Comparison of ENCODE assay signal across 13 cellular contexts in the genomic region with DNA sequence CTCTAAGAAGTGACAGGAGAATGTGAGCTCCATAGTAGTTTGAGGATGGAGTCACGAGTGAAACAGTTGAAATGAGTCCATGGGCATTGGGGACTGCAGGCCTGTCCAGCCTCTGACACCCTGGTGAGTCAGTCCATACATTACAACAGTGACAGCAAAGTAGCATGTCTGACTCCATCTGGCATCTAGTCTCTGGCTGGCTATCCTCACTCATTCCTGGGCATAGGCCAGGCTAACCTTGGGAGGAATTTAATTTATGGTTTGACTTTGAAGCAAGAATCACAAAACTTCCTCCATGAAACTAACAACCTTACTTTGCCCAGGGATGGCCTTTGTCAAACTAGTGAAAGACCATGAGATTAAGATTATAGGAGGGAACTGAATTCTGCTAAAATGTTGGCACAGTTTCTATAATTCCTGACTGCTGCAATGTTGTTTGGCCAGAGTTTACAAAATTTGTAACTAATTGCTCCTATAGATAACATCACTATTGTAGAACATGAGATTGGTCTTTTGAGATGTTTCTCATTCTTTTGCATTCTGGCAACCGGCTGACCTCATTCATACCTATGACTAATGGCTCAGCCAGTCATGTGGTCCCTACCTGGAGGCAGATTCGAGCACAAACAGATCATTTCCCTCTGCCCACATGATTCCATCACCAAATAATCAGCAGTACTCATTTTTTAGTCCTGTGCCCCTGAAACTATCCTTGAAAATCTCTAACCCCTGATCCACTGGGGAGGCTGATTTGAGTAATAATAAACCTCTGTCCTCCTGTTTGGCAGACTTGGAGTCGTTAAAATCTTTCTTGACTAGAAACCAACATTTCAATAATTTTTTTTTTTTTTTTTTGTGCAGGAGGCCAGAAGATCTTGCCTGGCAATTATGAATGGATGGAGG. TPM values are rescaled to one million over a fixed set of nuclear protein-coding genes. Genes with fewer than 3 reads are reported as not detected.
DNase-seq lines count a peak whose midpoint lies in the region; ATAC-seq and TF ChIP-seq lines count a peak whose summit lies in the region.
"Not testable (repeated sequence)": the region's sequence is repeated elsewhere in the genome, so short reads cannot be mapped to it uniquely, and the experiment has no call there.
"Had no signal": no experiment of that assay in that cellular context is flagged by ENCODE, and none has a peak within 500 bp of the region (broad histone marks: within the 10 kb centered on the region; RNA-seq: fewer than 3 reads in every experiment).

No MANE protein-coding gene starts in this region.

- H3K27me3 ChIP-seq in RWPE2 (ENCODE audit: insufficient read depth, poor library complexity, severe bottlenecking): not testable (repeated sequence)

- TF ChIP-seq CTCF in RWPE2 (IDR thresholded peaks at IDR 0.05; ENCODE audit: poor library complexity, severe bottlenecking); retinal pigment epithelial cell (conservative IDR thresholded peaks at IDR 0.05; ENCODE audit: low read depth, low read length): not testable (repeated sequence)

- H3K36me3 ChIP-seq in RWPE2 (ENCODE audit: low read depth): not testable (repeated sequence)

- ATAC-seq in RWPE2 (ENCODE audit: low read depth): peak; percentile 91

- H3K4me3 ChIP-seq in RWPE2 (ENCODE audit: severe bottlenecking); retinal pigment epithelial cell (ENCODE audit: low read length): not testable (repeated sequence)

- in situ Hi-C loops in G401 (cut with HindIII; ENCODE audit: low sequenced_read_pairs): not testable (repeated sequence)

- H3K27ac ChIP-seq in RWPE2 (ENCODE audit: poor library complexity, severe bottlenecking) (peak overlapping the region; percentile 100), epithelial cell of prostate (peak overlapping the region; percentile 96)

- DNase-seq in AG08395 (ENCODE audit: low spot score) (peak; percentile 81), G401 (ENCODE audit: low spot score) (peak; percentile 49), HS-27A (ENCODE audit: low read depth) (peak; percentile 95), RWPE2 (ENCODE audit: low spot score) (peak; percentile 67), astrocyte of the hippocampus (ENCODE audit: low read depth, low spot score) (peak; percentile 81), epithelial cell of prostate (ENCODE audit: low read depth, low spot score) (peak; percentile 64), hepatic stellate cell (ENCODE audit: low spot score) (peak; percentile 56), retinal pigment epithelial cell (ENCODE audit: low read depth) (peak; percentile 72)

- not testable (repeated sequence) for H3K9me3 ChIP-seq in RWPE2 (ENCODE audit: severe bottlenecking)

- peaks cover 26% of the 10 kb centered on the region for H3K4me1 ChIP-seq in RWPE2 (ENCODE audit: insufficient read depth, poor library complexity, severe bottlenecking)

RNA-seq across cellular contexts. Expression of gene PSG5, which starts 4.2 kb away (rescaled TPM):
- total RNA-seq in G401 (2014; rRNA removed; shearing (Covaris generic)): 64.3 and 73.3 TPM in 2 replicates
- total RNA-seq: B cell, endodermal cell, left lobe of liver, Peyer's patch, thoracic aorta had no signal

RNA-seq across cellular contexts. Expression of gene PSG4, which starts 23.3 kb away (rescaled TPM):
- total RNA-seq in G401 (2014; rRNA removed; shearing (Covaris generic)): 142 and 168 TPM in 2 replicates
- total RNA-seq: B cell, endodermal cell, left lobe of liver, Peyer's patch, thoracic aorta had no signal
